21 cellular contexts compared by ENCODE assay signal in the genomic region with DNA sequence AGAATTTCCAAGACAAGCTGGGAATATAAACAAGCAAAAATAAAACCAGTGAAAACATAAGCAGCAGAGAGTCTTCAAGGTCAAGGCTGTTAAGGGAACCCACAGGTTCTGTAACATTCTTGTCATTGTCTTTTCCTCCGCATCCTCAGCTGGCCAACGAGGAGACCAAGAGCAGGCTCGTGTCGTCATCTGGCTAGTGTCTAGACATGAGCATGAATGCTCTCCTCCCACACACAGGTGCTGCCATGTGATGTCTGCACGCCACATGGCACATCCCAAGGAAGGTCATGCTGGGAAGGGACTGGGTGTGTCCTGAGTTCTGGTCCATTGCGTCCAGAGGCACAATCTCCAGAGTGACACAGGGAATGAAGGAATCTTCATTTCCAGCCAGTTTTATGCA.
"Had no signal": no experiment of that assay in that cellular context is flagged by ENCODE, and none has a peak within 500 bp of the region (broad histone marks: within the 10 kb centered on the region; RNA-seq: fewer than 3 reads in every experiment).

No MANE protein-coding gene starts in this region.

- H3K27ac ChIP-seq: HL-60, SJCRH30 had no signal

- FAIRE-seq: HTR-8/SVneo had no signal

- DNase-seq: KBM-7, MV-4-11, NCI-H1048, NCI-H1105, NCI-H1417, NCI-H146, NCI-H1694 treated with DMSO at 0.1 percent for 48 hours, NCI-H1930, NCI-H2081, NCI-H2107, NCI-H226, NCI-H446, NCI-H510A, NCI-H524 treated with DMSO at 0.1 percent for 48 hours, NCI-H69, NCI-H774, PC-3, SHP77 treated with DMSO at 0.1 percent for 48 hours, SJCRH30 had no signal

- H3K36me3 ChIP-seq: SJCRH30 had no signal

- H3K4me3 ChIP-seq: SJCRH30 had no signal

- H3K27me3 ChIP-seq: SJCRH30 had no signal

- H3K9me3 ChIP-seq: SJCRH30 had no signal
